ENCODE assay signal across 8 cellular contexts in genomic region chr15:41971089-41971892, GRCh38. TPM values are rescaled to one million over a fixed set of nuclear protein-coding genes. Genes with fewer than 3 reads are reported as not detected.
DNase-seq lines count a peak whose midpoint lies in the region; ATAC-seq, FAIRE-seq and TF ChIP-seq lines count a peak whose summit lies in the region.

No MANE protein-coding gene starts in this region.

- H3K9me1 ChIP-seq in K562 (ENCODE audit: control insufficient read depth, insufficient read depth, low read length) = no peaks in the 10 kb centered on the region

- H3K4me2 ChIP-seq in GM23248 (ENCODE audit: unreplicated experiment) (peak overlapping the region; percentile 85), K562 (ENCODE audit: insufficient read depth, low read length) (peak overlapping the region; percentile 96)

- in situ Hi-C loops in GM23248 (cut with MboI) = no loop called here
- in situ Hi-C loops in K562 (cut with MboI) = no loop called here

- peaks cover 17% of the 10 kb centered on the region for H3K27me3 Mint-ChIP-seq in T-helper 2 cell treated with Interferon-gamma antibody and Interleukin-4, amounts not matched to agents 5 μg/mL and 100 μg/mL, for 36 hours (ENCODE audit: low read depth)

- H3K36me3 Mint-ChIP-seq in T-helper 2 cell treated with Interferon-gamma antibody and Interleukin-4, amounts not matched to agents 5 μg/mL and 100 μg/mL, for 36 hours (ENCODE audit: low read depth) = no peaks in the 10 kb centered on the region

- CTCF ChIA-PET in K562 (lab: Yijun Ruan, JAX; ENCODE audit: low intra/inter-chr PET ratio) = interaction anchor here (0.7 kb wide), 1 partner anchor 197 kb away, joined by 3 read pairs; the partner anchor contains the start of gene MAPKBP1

- FAIRE-seq in K562 (lab: Jason Lieb, UNC) = peak; percentile 61

- H3K9me3 ChIP-seq in GM23248 (ENCODE audit: low read depth) = no peaks in the 10 kb centered on the region
- no peaks in the 10 kb centered on the region for H3K9me3 ChIP-seq in K562 (replicated peaks; ENCODE audit: control insufficient read depth, insufficient read depth, low read depth, low read length)

- H3K79me2 ChIP-seq in GM23248 (ENCODE audit: insufficient read depth) (peaks cover 59% of the 10 kb centered on the region), K562 (ENCODE audit: control insufficient read depth, insufficient read depth, low read length) (peaks cover 27% of the 10 kb centered on the region)

- DNase-seq in GM03348 (ENCODE audit: low spot score) (peak; percentile 71), GM23248 (peak; percentile 83), Kasumi-1 (lab: John Stamatoyannopoulos, UW) (peak; percentile 20 to 33), K562 (ENCODE audit: extremely low read depth in 1 of 4, low spot score in 3 of 4) (peak in 2 of 4 experiments; percentile 60 to 70), iPS-NIHi11 (ENCODE audit: low spot score) (peak; percentile 52), 8988T (no peak)
- peak; percentile 80 for DNase-seq in T-helper 2 cell treated with Interferon-gamma antibody and Interleukin-4, amounts not matched to agents 5 μg/mL and 100 μg/mL, for 36 hours (ENCODE audit: low spot score)
- peak; percentile 63 to 73 (median 71) for DNase-seq in stimulated activated CD4-positive, alpha-beta T cell treated with anti-CD3 and anti-CD28 coated beads, Interleukin-12 subunit alpha, Interleukin-12 subunit beta, amount 100 ng/mL, for 48 hours (ENCODE audit: low read depth in 2 of 3, low spot score in 1 of 3)

- H3F3A ChIP-seq in GM23248 (ENCODE audit: insufficient read depth) = peaks cover 30% of the 10 kb centered on the region

- H3K27ac Mint-ChIP-seq in T-helper 2 cell treated with Interferon-gamma antibody and Interleukin-4, amounts not matched to agents 5 μg/mL and 100 μg/mL, for 36 hours = peak overlapping the region; percentile 83

- no peak for TF ChIP-seq POLR2A in K562 (conservative IDR thresholded peaks at IDR 0.05)

- no peaks in the 10 kb centered on the region for H3K9me3 Mint-ChIP-seq in T-helper 2 cell treated with Interferon-gamma antibody and Interleukin-4, amounts not matched to agents 5 μg/mL and 100 μg/mL, for 36 hours

- H3K9me2 ChIP-seq in GM23248 (ENCODE audit: insufficient read depth) = no peaks in the 10 kb centered on the region

- H2AFZ ChIP-seq in GM23248 (peak overlapping the region; percentile 91), K562 (ENCODE audit: low read depth, low read length) (peak overlapping the region; percentile 95)

- peak overlapping the region; percentile 40 for H3K27ac ChIP-seq in GM23248
- H3K27ac ChIP-seq in K562 (ENCODE audit: extremely low read depth, low read depth, low read length) = peak overlapping the region; percentile 71; the same call in 2 of the 3 replicates

- WGBS in GM23248 (ENCODE audit: low coverage in 1 of 2, low lambda C conversion rate in 2 of 2, missing lambda C conversion rate in 2 of 2), 2 experiments = 9% methylated on average over 15 to 16 of the region's 16 CpGs
- WGBS in K562 (ENCODE audit: insufficient coverage, low coverage, missing lambda C conversion rate) = 6% methylated on average over 16 of the region's 16 CpGs

- no peak for TF ChIP-seq RAD21 in K562 (CRISPR knock-in tag; conservative IDR thresholded peaks at IDR 0.05 in 1 of 2, IDR thresholded peaks at IDR 0.05 in 1 of 2)

- H3K4me1 Mint-ChIP-seq in T-helper 2 cell treated with Interferon-gamma antibody and Interleukin-4, amounts not matched to agents 5 μg/mL and 100 μg/mL, for 36 hours (ENCODE audit: low read depth) = peaks cover 48% of the 10 kb centered on the region

- H3K4me1 ChIP-seq in GM23248 (ENCODE audit: insufficient read depth) (peaks cover 30% of the 10 kb centered on the region), K562 (replicated peaks in 1 of 2; ENCODE audit: control insufficient read depth in 2 of 2, insufficient read depth in 2 of 2, low read length in 2 of 2) (peaks cover 17 to 26% of the 10 kb centered on the region in 2 experiments)

- H3K36me3 ChIP-seq in GM23248 (ENCODE audit: low read depth) (no peaks in the 10 kb centered on the region), K562 (ENCODE audit: control insufficient read depth, insufficient read depth, low read length) (no peaks in the 10 kb centered on the region)

- H4K20me1 ChIP-seq in GM23248 (ENCODE audit: insufficient read depth) = no peaks in the 10 kb centered on the region
- peaks cover 13% of the 10 kb centered on the region; the same call in 1 of the 2 replicates for H4K20me1 ChIP-seq in K562 (replicated peaks; ENCODE audit: control insufficient read depth, insufficient read depth, low read length)

- no peak for TF ChIP-seq EP300 in K562 (IDR thresholded peaks at IDR 0.05; ENCODE audit: low read length)

- H3K4me3 ChIP-seq in GM23248 = peak overlapping the region; percentile 90
- H3K4me3 ChIP-seq in K562 = peak overlapping the region; percentile 82

- H3K27me3 ChIP-seq in GM23248 (replicated peaks; ENCODE audit: insufficient read depth) = no peaks in the 10 kb centered on the region
- H3K27me3 ChIP-seq in K562 (ENCODE audit: control insufficient read depth in 2 of 2, insufficient read depth in 2 of 2, low read length in 2 of 2) = no peaks in the 10 kb centered on the region

- peak overlapping the region; percentile 83 for H3K4me3 Mint-ChIP-seq in T-helper 2 cell treated with Interferon-gamma antibody and Interleukin-4, amounts not matched to agents 5 μg/mL and 100 μg/mL, for 36 hours

- TF ChIP-seq CTCF in K562 (IDR thresholded peaks at IDR 0.05 in 2 of 3, conservative IDR thresholded peaks at IDR 0.05 in 1 of 3; ENCODE audit: insufficient read depth in 2 of 3, low read depth in 1 of 3, low read length in 3 of 3) = no peak

- intact Hi-C loops in K562 (cut with micrococcal nuclease) = loop anchor here (5.0 kb wide), 1 partner anchor 479 kb away; the partner anchor contains the start of gene ITPKA

- BruUV-seq in K562 (replicated peaks; lab: Mats Ljungman, UMichigan) = no TSS peak

- H3K9ac ChIP-seq in GM23248 = peak overlapping the region; percentile 85
- peak overlapping the region; percentile 68 to 93 for H3K9ac ChIP-seq in K562 (ENCODE audit: insufficient read depth in 1 of 2, low read depth in 2 of 2, low read length in 2 of 2)

- ATAC-seq in K562 = peak; percentile 59

- POLR2A ChIA-PET in K562 (lab: Yijun Ruan, JAX) = interaction anchor here (1.0 to 2.0 kb wide), 3 partner anchors 9 to 69 kb away, joined by 4 read pairs; no protein-coding TSS in a partner anchor

RNA-seq across cellular contexts. Expression of gene EHD4, which starts 1.1 kb away (rescaled TPM):
- total RNA-seq in GM23248 (2014; rRNA removed; shearing (Covaris generic)) = 15.9 and 17.7 TPM in 2 replicates
- polyA plus RNA-seq in GM23248 (2016; fragmentation: Nextera tagmentation; extraction: Ambion mirVana) (18.7 and 21.0 TPM in 2 replicates), K562 (2011; rRNA removed) (6.4 and 7.4 TPM in 2 replicates), K562 (2014; fragmentation: Illumina TruSeq; extraction: Trizol) (7.0 and 8.1 TPM in 2 replicates), K562 (2014; fragmentation: Nextera tagmentation; extraction: Ambion mirVana) (under 1 TPM; 0.89 to 0.96 TPM), K562 (2014; rRNA removed) (7.5 and 7.7 TPM in 2 replicates)
- total RNA-seq in K562 (2011; cell fraction: chromatin; rRNA removed; ENCODE audit: low replicate concordance) = 11.8 and 17.2 TPM in 2 replicates
- 15.1 and 17.0 TPM in 2 replicates for total RNA-seq in K562 (2011; cell fraction: nucleolus; rRNA removed)
- total RNA-seq in K562 (2011; cell fraction: nucleoplasm; rRNA removed) = 14.4 and 16.6 TPM in 2 replicates
- total RNA-seq in K562 (2014; rRNA removed) (9.8 and 12.6 TPM in 2 replicates), K562 (2014; rRNA removed; fragmentation: Illumina TruSeq; extraction: Trizol) (4.6 and 5.2 TPM in 2 replicates), K562 (2015; rRNA removed; fragmentation: Illumina TruSeq; extraction: Trizol) (5.6 and 5.7 TPM in 2 replicates), K562 (2021) (10.3 and 11.4 TPM in 2 replicates)
- 7.3 and 10.8 TPM in 2 replicates for polyA plus RNA-seq in K562 (2011; cell fraction: cytosol; rRNA removed)
- polyA plus RNA-seq in K562 (2011; cell fraction: nucleus; rRNA removed) = 4.1 and 4.5 TPM in 2 replicates
- 5.5 and 7.3 TPM in 2 replicates for polyA plus RNA-seq in K562 (2012)
- polyA minus RNA-seq in K562 (2011; rRNA and poly(A)+ RNA removed) = 9.2 and 10.3 TPM in 2 replicates
- polyA minus RNA-seq in K562 (2011; cell fraction: cytosol; rRNA and poly(A)+ RNA removed) = 8.6 and 9.6 TPM in 2 replicates
- 6.9 and 10.0 TPM in 2 replicates for polyA minus RNA-seq in K562 (2011; cell fraction: nucleus; rRNA and poly(A)+ RNA removed)

RNA-seq across cellular contexts. Expression of gene PLA2G4E, which starts 49.6 kb away (rescaled TPM):
- total RNA-seq in GM23248 (2014; rRNA removed; shearing (Covaris generic)) = not detected in 2 replicates
- polyA plus RNA-seq in GM23248 (2016; fragmentation: Nextera tagmentation; extraction: Ambion mirVana) = not detected in 2 replicates
- total RNA-seq in K562 (2011; cell fraction: chromatin; rRNA removed; ENCODE audit: low replicate concordance) = 0.35 TPM in 1 of 2 replicates, not detected in the other
- total RNA-seq in K562 (2011; cell fraction: nucleolus; rRNA removed) = 0.17 TPM in 1 of 2 replicates, not detected in the other
- not detected in 2 replicates for total RNA-seq in K562 (2011; cell fraction: nucleoplasm; rRNA removed)
- total RNA-seq in K562 (2014; rRNA removed) = not detected in 2 replicates
- total RNA-seq in K562 (2014; rRNA removed; fragmentation: Illumina TruSeq; extraction: Trizol) = not detected in 2 replicates
- not detected in 2 replicates for total RNA-seq in K562 (2015; rRNA removed; fragmentation: Illumina TruSeq; extraction: Trizol)
- not detected in 2 replicates for total RNA-seq in K562 (2021)
- polyA plus RNA-seq in K562 (2011; rRNA removed) = 0.03 TPM in 1 of 2 replicates, not detected in the other
- polyA plus RNA-seq in K562 (2011; cell fraction: cytosol; rRNA removed) = 0.04 TPM in 1 of 2 replicates, not detected in the other
- polyA plus RNA-seq in K562 (2011; cell fraction: nucleus; rRNA removed) = 0.10 TPM in 1 of 2 replicates, not detected in the other
- polyA plus RNA-seq in K562 (2012) = not detected in 2 replicates
- polyA plus RNA-seq in K562 (2014; fragmentation: Illumina TruSeq; extraction: Trizol) = not detected in 2 replicates
- polyA plus RNA-seq in K562 (2014; fragmentation: Nextera tagmentation; extraction: Ambion mirVana) = not detected
- not detected in 2 replicates for polyA plus RNA-seq in K562 (2014; rRNA removed)
- not detected in 2 replicates for polyA minus RNA-seq in K562 (2011; rRNA and poly(A)+ RNA removed)
- not detected in 2 replicates for polyA minus RNA-seq in K562 (2011; cell fraction: cytosol; rRNA and poly(A)+ RNA removed)
- not detected in 2 replicates for polyA minus RNA-seq in K562 (2011; cell fraction: nucleus; rRNA and poly(A)+ RNA removed)
